ENCODE assay signal across 31 cellular contexts in genomic region chr1:153363641-153364040, GRCh38. TPM values are rescaled to one million over a fixed set of nuclear protein-coding genes. Genes with fewer than 3 reads are reported as not detected.
DNase-seq lines count a peak whose midpoint lies in the region; ATAC-seq and TF ChIP-seq lines count a peak whose summit lies in the region.
"Had no signal": no experiment of that assay in that cellular context is flagged by ENCODE, and none has a peak within 500 bp of the region (broad histone marks: within the 10 kb centered on the region; RNA-seq: fewer than 3 reads in every experiment).

No MANE protein-coding gene starts in this region.

- no peak overlapping the region for H3K4me3 ChIP-seq in HL-60 (replicated peaks; ENCODE audit: insufficient read depth, low read length)
- peak overlapping the region; percentile 42 to 97 for H3K4me3 ChIP-seq in neutrophil (ENCODE audit: low read depth in 1 of 2, low read length in 1 of 2)
- H3K4me3 ChIP-seq: A549; BLaER1 treated with 17β-estradiol and CSF1 and Interleukin-3, amounts not matched to agents 10 nM and 100 nM; HAP-1; SJSA1 had no signal

- 52 to 75% (median 71%) methylated on average over 3 of the region's 3 CpGs for WGBS in adipose tissue, 3 donors

- no peaks in the 10 kb centered on the region for H3K9me3 Mint-ChIP-seq in naive thymus-derived CD8-positive, alpha-beta T cell
- H3K9me3 Mint-ChIP-seq: CD4-positive, alpha-beta memory T cell; HFFc6 had no signal

- H3K9me3 ChIP-seq in neutrophil, result peaks cover 5% of the 10 kb centered on the region
- H3K9me3 ChIP-seq: A549, HAP-1, SJSA1 had no signal

- H3K27me3 Mint-ChIP-seq in naive thymus-derived CD8-positive, alpha-beta T cell, result peaks cover 0 to 17% (median 8%) of the 10 kb centered on the region in 5 donors

- no peak for TF ChIP-seq CTCF in HL-60 (IDR thresholded peaks at IDR 0.05; ENCODE audit: insufficient read depth, low read length)
- no peak for TF ChIP-seq CTCF in neutrophil (IDR thresholded peaks at IDR 0.05)

- H3K4me1 ChIP-seq in neutrophil (ENCODE audit: control insufficient read depth in 1 of 2, insufficient read depth in 1 of 2, low read depth in 1 of 2, low read length in 1 of 2), result peaks cover 89 to 100% of the 10 kb centered on the region in 2 experiments
- H3K4me1 ChIP-seq: A549, HAP-1, SJSA1 had no signal

- no peaks in the 10 kb centered on the region for H3K36me3 Mint-ChIP-seq in naive thymus-derived CD8-positive, alpha-beta T cell
- H3K36me3 Mint-ChIP-seq: CD4-positive, alpha-beta memory T cell had no signal

- H3K27me3 ChIP-seq in HL-60 (ENCODE audit: insufficient read depth, poor library complexity, severe bottlenecking), result no peaks in the 10 kb centered on the region
- no peaks in the 10 kb centered on the region for H3K27me3 ChIP-seq in neutrophil
- H3K27me3 ChIP-seq: BLaER1 treated with 17β-estradiol and CSF1 and Interleukin-3, amounts not matched to agents 10 nM and 100 nM had no signal

- no peak for ATAC-seq in naive thymus-derived CD8-positive, alpha-beta T cell
- no peak for ATAC-seq in GM21526 (IDR thresholded peaks at IDR 0.05; ENCODE audit: low FRiP score, unreplicated experiment)
- ATAC-seq: A549, PC-3 had no signal

- peaks cover 0 to under 1% (median 0%) of the 10 kb centered on the region in 4 donors for H3K4me1 Mint-ChIP-seq in naive thymus-derived CD8-positive, alpha-beta T cell
- H3K4me1 Mint-ChIP-seq: CD4-positive, alpha-beta memory T cell had no signal

- H3K27ac ChIP-seq in HL-60 (replicated peaks), result peak overlapping the region; percentile 24; the same call in 1 of the 2 replicates
- peak overlapping the region; percentile 31 for H3K27ac ChIP-seq in adipose tissue (ENCODE audit: low read depth, low read length)
- H3K27ac ChIP-seq in epithelial cell of prostate, result peak overlapping the region; percentile 69
- peak overlapping the region; percentile 100 for H3K27ac ChIP-seq in neutrophil
- H3K27ac ChIP-seq: A549, SJSA1 had no signal

- POLR2A ChIA-PET in naive thymus-derived CD8-positive, alpha-beta T cell (lab: Charles Lee), result no interaction called here

- H3K4me3 Mint-ChIP-seq in naive thymus-derived CD8-positive, alpha-beta T cell, result no peak overlapping the region
- H3K4me3 Mint-ChIP-seq: CD4-positive, alpha-beta memory T cell; HFFc6 had no signal

- DNase-seq in HL-60 (ENCODE audit: low read depth in 1 of 2, low spot score in 1 of 2), result no peak
- DNase-seq in epithelial cell of prostate (ENCODE audit: low read depth, low spot score), result no peak
- no peak for DNase-seq in NCI-H2029 (lab: John Stamatoyannopoulos, UW)
- DNase-seq in NCI-H526 treated with DMSO at 0.1 percent for 48 hours (lab: John Stamatoyannopoulos, UW), result no peak
- DNase-seq in naive thymus-derived CD8-positive, alpha-beta T cell, result no peak
- DNase-seq: AML-193; CD4-positive, alpha-beta memory T cell; COR-L47; DMS53; GOT3; HFFc6; Karpas-422; NCI-H1092 treated with DMSO at 0.1 percent for 48 hours; NCI-H1436; NCI-H187; NCI-H2171 treated with DMSO at 0.1 percent for 48 hours; NCI-H446; NCI-H524 treated with DMSO at 0.1 percent for 48 hours; NCI-H82; NK-92 treated with Interleukin-12 subunit alpha and Interleukin-12 subunit beta, amount 100 ng/mL, for 24 hours; Right ventricle myocardium superior; RPMI8226 had no signal

- no peak overlapping the region for H3K27ac Mint-ChIP-seq in naive thymus-derived CD8-positive, alpha-beta T cell
- H3K27ac Mint-ChIP-seq: CD4-positive, alpha-beta memory T cell; HFFc6 had no signal

- peaks cover 29% of the 10 kb centered on the region for H3K36me3 ChIP-seq in neutrophil
- H3K36me3 ChIP-seq: HAP-1, SJSA1 had no signal

RNA-seq across cellular contexts. Expression of gene S100A9, which starts 6.0 kb away (rescaled TPM):
- 1,000 to 10,000 TPM in 2 of 3 donors, 100 to 1,000 TPM in 1; 139 to 5,641 (median 2,681) TPM for polyA plus RNA-seq in adipose tissue
- 1 to 10 TPM; 2.2 to 2.8 TPM for total RNA-seq in naive thymus-derived CD8-positive, alpha-beta T cell
- 10 to 100 TPM in 2 of 3 donors, 1 to 10 TPM in 1; 5.0 to 18.8 (median 18.7) TPM for polyA plus RNA-seq in naive thymus-derived CD8-positive, alpha-beta T cell
- total RNA-seq: HFFc6, SJSA1 had no signal

RNA-seq across cellular contexts. Expression of gene S100A12, which starts 11.8 kb away (rescaled TPM):
- polyA plus RNA-seq in adipose tissue, result 100 to 1,000 TPM in 2 of 3 donors, 1 to 10 TPM in 1; 6.1 to 551 (median 150) TPM
- not detected for total RNA-seq in naive thymus-derived CD8-positive, alpha-beta T cell
- polyA plus RNA-seq in naive thymus-derived CD8-positive, alpha-beta T cell, result 1 to 10 TPM in 1 of 3 donors, under 1 TPM in 1, not detected in 1; 0.44 to 1.7 TPM
- total RNA-seq: CD4-positive, alpha-beta memory T cell; HFFc6; HT-29; PC-3; SJSA1 had no signal
- polyA plus RNA-seq: A549 had no signal

RNA-seq across cellular contexts. Expression of gene PGLYRP4, which starts 15.0 kb away (rescaled TPM):
- polyA plus RNA-seq in adipose tissue, result not detected
- not detected for total RNA-seq in naive thymus-derived CD8-positive, alpha-beta T cell
- not detected for polyA plus RNA-seq in naive thymus-derived CD8-positive, alpha-beta T cell
- total RNA-seq: CD4-positive, alpha-beta memory T cell; HFFc6; HT-29; PC-3; Right ventricle myocardium superior; SJSA1 had no signal
- polyA plus RNA-seq: A549; CD4-positive, alpha-beta memory T cell had no signal

RNA-seq across cellular contexts. Expression of gene S100A8, which starts 27.2 kb away (rescaled TPM):
- 1,000 to 10,000 TPM in 2 of 3 donors, 10 to 100 TPM in 1; 51.8 to 2,570 (median 1,218) TPM for polyA plus RNA-seq in adipose tissue
- not detected for total RNA-seq in naive thymus-derived CD8-positive, alpha-beta T cell
- polyA plus RNA-seq in naive thymus-derived CD8-positive, alpha-beta T cell, result 10 to 100 TPM in 2 of 3 donors, 1 to 10 TPM in 1; 1.0 to 12.4 (median 11.6) TPM
- total RNA-seq: HFFc6, HT-29, SJSA1 had no signal
- polyA plus RNA-seq: A549 had no signal

RNA-seq across cellular contexts. Expression of gene PGLYRP3, which starts 50.9 kb away (rescaled TPM):
- not detected for polyA plus RNA-seq in adipose tissue
- total RNA-seq in naive thymus-derived CD8-positive, alpha-beta T cell, result not detected
- not detected for polyA plus RNA-seq in naive thymus-derived CD8-positive, alpha-beta T cell
- total RNA-seq: CD4-positive, alpha-beta memory T cell; HFFc6; HT-29; PC-3; Right ventricle myocardium superior; SJSA1 had no signal
- polyA plus RNA-seq: A549; CD4-positive, alpha-beta memory T cell had no signal

Comparison
In these comparisons a context has a peak if more than half of its experiments do, and no peak if none do; other contexts are left out.
1. H3K27ac ChIP-seq: peak in every context shown above with its lines; median percentile 100 in neutrophil; 69 in epithelial cell of prostate; 31 in adipose tissue; 24 in HL-60.
2. RNA of gene S100A9, which starts 6.0 kb away (polyA plus RNA-seq): 139 to 5,641 TPM in adipose tissue; 5.0 to 18.8 TPM in naive thymus-derived CD8-positive, alpha-beta T cell; every median in the first group is over 4 times any median in the second.